30 cellular contexts compared by ENCODE assay signal in the genomic region with DNA sequence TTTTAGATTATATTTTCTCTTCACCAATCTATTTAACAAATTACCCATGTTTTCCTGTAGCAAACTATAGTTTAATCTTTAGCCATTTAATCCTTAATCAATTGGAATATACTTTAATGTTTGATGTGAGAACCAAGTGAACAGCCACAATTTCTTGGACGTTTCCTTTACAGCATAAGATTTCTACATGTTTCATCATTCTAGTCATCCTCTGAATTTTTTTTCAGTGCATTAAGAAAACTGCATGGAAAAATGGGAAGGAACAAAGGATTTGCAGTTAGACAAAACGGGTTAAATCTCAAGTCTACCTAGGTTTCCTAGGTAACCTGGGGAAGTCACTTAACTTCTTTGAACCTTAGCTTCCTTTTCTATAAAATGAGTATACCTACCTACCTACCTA.
"Had no signal": no experiment of that assay in that cellular context is flagged by ENCODE, and none has a peak within 500 bp of the region (broad histone marks: within the 10 kb centered on the region; RNA-seq: fewer than 3 reads in every experiment).

No MANE protein-coding gene starts in this region.

- DNase-seq: cerebellar nuclear complex; colonic mucosa; dermis blood vessel endothelial cell; effector memory CD8-positive, alpha-beta T cell; esophagus squamous epithelium; foreskin fibroblast; gastrocnemius medialis; head of caudate nucleus; left ventricle myocardium superior; mucosa of descending colon; naive B cell; pancreas; right lobe of liver; stimulated activated CD4-positive, alpha-beta T cell treated with anti-CD3 and anti-CD28 coated beads, Interleukin-12 subunit alpha, Interleukin-12 subunit beta, amount 100 ng/mL, for 4 hours; stimulated activated CD4-positive, alpha-beta T cell treated with anti-CD3 and anti-CD28 coated beads, Interleukin-1b, Interleukin-23, amount 100 ng/mL, for 48 hours; stimulated activated CD4-positive, alpha-beta T cell treated with anti-CD3 and anti-CD28 coated beads, Interleukin-4, amount 100 ng/mL, for 1 hour; stimulated activated CD8-positive, alpha-beta memory T cell treated with anti-CD3 and anti-CD28 coated beads, Interleukin-4, amount 100 ng/mL, for 48 hours; stimulated activated naive CD4-positive, alpha-beta T cell; stimulated activated naive CD8-positive, alpha-beta T cell treated with anti-CD3 and anti-CD28 coated beads, Interleukin-15, amount 100 ng/mL, for 72 hours had no signal

- H3K9me3 Mint-ChIP-seq: effector memory CD8-positive, alpha-beta T cell; memory B cell; mesothelial cell of epicardium; naive B cell; neural crest cell; stimulated activated naive CD8-positive, alpha-beta T cell treated with anti-CD3 and anti-CD28 coated beads, Interleukin-15, amount 100 ng/mL, for 72 hours; type B pancreatic cell had no signal

- H3K4me3 Mint-ChIP-seq: effector memory CD8-positive, alpha-beta T cell; memory B cell; mesothelial cell of epicardium; naive B cell; natural killer cell treated with Interleukin-12 subunit alpha and Interleukin-12 subunit beta and Interleukin-15 and Interleukin-18, amount 100 ng/mL, for 72 hours; neural crest cell; stimulated activated naive CD8-positive, alpha-beta T cell treated with anti-CD3 and anti-CD28 coated beads, Interleukin-15, amount 100 ng/mL, for 72 hours; type B pancreatic cell had no signal

- H3K36me3 ChIP-seq: colonic mucosa, esophagus squamous epithelium, gastrocnemius medialis, neutrophil, pancreas, right lobe of liver, suprapubic skin had no signal

- H3K27ac ChIP-seq: colonic mucosa, esophagus squamous epithelium, gastrocnemius medialis, neutrophil, pancreas, right lobe of liver, suprapubic skin had no signal

- H3K4me1 Mint-ChIP-seq: memory B cell; mesothelial cell of epicardium; naive B cell; neural crest cell; stimulated activated naive CD8-positive, alpha-beta T cell treated with anti-CD3 and anti-CD28 coated beads, Interleukin-15, amount 100 ng/mL, for 72 hours had no signal

- H3K27me3 Mint-ChIP-seq: natural killer cell treated with Interleukin-12 subunit alpha and Interleukin-12 subunit beta and Interleukin-15 and Interleukin-18, amount 100 ng/mL, for 72 hours; stimulated activated naive CD8-positive, alpha-beta T cell treated with anti-CD3 and anti-CD28 coated beads, Interleukin-15, amount 100 ng/mL, for 72 hours had no signal

- H3K36me3 Mint-ChIP-seq: memory B cell; mesothelial cell of epicardium; naive B cell; natural killer cell treated with Interleukin-12 subunit alpha and Interleukin-12 subunit beta and Interleukin-15 and Interleukin-18, amount 100 ng/mL, for 72 hours; type B pancreatic cell had no signal

- H3K4me3 ChIP-seq: colonic mucosa, esophagus squamous epithelium, gastrocnemius medialis, lung, mucosa of descending colon, pancreas, right lobe of liver, smooth muscle cell, suprapubic skin had no signal

- H3K27ac Mint-ChIP-seq: effector memory CD8-positive, alpha-beta T cell; memory B cell; mesothelial cell of epicardium; naive B cell; natural killer cell treated with Interleukin-12 subunit alpha and Interleukin-12 subunit beta and Interleukin-15 and Interleukin-18, amount 100 ng/mL, for 72 hours; progenitor cell of endocrine pancreas; stimulated activated naive CD8-positive, alpha-beta T cell treated with anti-CD3 and anti-CD28 coated beads, Interleukin-15, amount 100 ng/mL, for 72 hours; type B pancreatic cell had no signal

- H3K9me3 ChIP-seq: colonic mucosa, esophagus squamous epithelium, gastrocnemius medialis, mucosa of descending colon, neutrophil, pancreas, right lobe of liver, suprapubic skin had no signal

- H3K27me3 ChIP-seq: colonic mucosa, esophagus squamous epithelium, gastrocnemius medialis, neutrophil, pancreas, right lobe of liver, suprapubic skin had no signal

- H3K4me1 ChIP-seq: colonic mucosa, esophagus squamous epithelium, gastrocnemius medialis, pancreas, right lobe of liver, suprapubic skin had no signal

- FAIRE-seq: keratinocyte, pancreas had no signal
